ENCODE assay signal across 27 cellular contexts in genomic region chr5:23105021-23105420, GRCh38.
"Had no signal": no experiment of that assay in that cellular context is flagged by ENCODE, and none has a peak within 500 bp of the region (broad histone marks: within the 10 kb centered on the region; RNA-seq: fewer than 3 reads in every experiment).

No MANE protein-coding gene starts in this region.

- H3K4me3 ChIP-seq: colonic mucosa, esophagus squamous epithelium, gastrocnemius medialis, heart right ventricle, left lung, lower lobe of right lung had no signal

- H3K4me1 ChIP-seq: colonic mucosa, esophagus squamous epithelium, gastrocnemius medialis, heart right ventricle, left lung, lower lobe of right lung had no signal

- ATAC-seq: effector memory CD8-positive, alpha-beta T cell; esophagus mucosa; gastrocnemius medialis; heart right ventricle; left cardiac atrium; left lung; left ventricle myocardium superior; lower lobe of right lung had no signal

- H3K36me3 ChIP-seq: colonic mucosa, esophagus squamous epithelium, gastrocnemius medialis, heart right ventricle, left lung, lower lobe of right lung had no signal

- H3K4me3 Mint-ChIP-seq: dendritic cell treated with granulocyte-macrophage colony-stimulating factor and Interleukin-4, amounts not matched to agents 40 ng/mL and 50 ng/mL, for 4 days; effector memory CD8-positive, alpha-beta T cell; endodermal cell; immature natural killer cell; memory B cell had no signal

- FAIRE-seq: endometrium had no signal

- H3K27ac Mint-ChIP-seq: dendritic cell treated with granulocyte-macrophage colony-stimulating factor and Interleukin-4, amounts not matched to agents 40 ng/mL and 50 ng/mL, for 4 days; effector memory CD8-positive, alpha-beta T cell; endodermal cell; immature natural killer cell; memory B cell had no signal

- H3K9me3 ChIP-seq: colonic mucosa, esophagus squamous epithelium, gastrocnemius medialis, lower lobe of right lung had no signal

- H3K4me1 Mint-ChIP-seq: endodermal cell, immature natural killer cell, memory B cell had no signal

- H3K36me3 Mint-ChIP-seq: immature natural killer cell, memory B cell had no signal

- H3K27me3 ChIP-seq: colonic mucosa, esophagus squamous epithelium, gastrocnemius medialis, heart right ventricle, left lung had no signal

- H3K27ac ChIP-seq: colonic mucosa, epithelial cell of prostate, esophagus squamous epithelium, gastrocnemius medialis, heart right ventricle, left lung, lower lobe of right lung had no signal

- H3K9me3 Mint-ChIP-seq: endodermal cell had no signal

- H3K27me3 Mint-ChIP-seq: dendritic cell treated with granulocyte-macrophage colony-stimulating factor and Interleukin-4, amounts not matched to agents 40 ng/mL and 50 ng/mL, for 4 days; effector memory CD8-positive, alpha-beta T cell; memory B cell had no signal

- DNase-seq: colonic mucosa; cortex of kidney; effector CD8-positive, alpha-beta T cell; effector memory CD8-positive, alpha-beta T cell; endodermal cell; erythroblast; esophagus squamous epithelium; foreskin fibroblast; foreskin melanocyte; gastrocnemius medialis; glutamatergic neuron; head of caudate nucleus; heart right ventricle; hypothalamus; immature natural killer cell; islet precursor cell; left cardiac atrium; left ventricle myocardium superior; lower lobe of right lung; mesendoderm; midbrain had no signal
